Comparison of ENCODE assay signal across 1 cellular context in the genomic region with DNA sequence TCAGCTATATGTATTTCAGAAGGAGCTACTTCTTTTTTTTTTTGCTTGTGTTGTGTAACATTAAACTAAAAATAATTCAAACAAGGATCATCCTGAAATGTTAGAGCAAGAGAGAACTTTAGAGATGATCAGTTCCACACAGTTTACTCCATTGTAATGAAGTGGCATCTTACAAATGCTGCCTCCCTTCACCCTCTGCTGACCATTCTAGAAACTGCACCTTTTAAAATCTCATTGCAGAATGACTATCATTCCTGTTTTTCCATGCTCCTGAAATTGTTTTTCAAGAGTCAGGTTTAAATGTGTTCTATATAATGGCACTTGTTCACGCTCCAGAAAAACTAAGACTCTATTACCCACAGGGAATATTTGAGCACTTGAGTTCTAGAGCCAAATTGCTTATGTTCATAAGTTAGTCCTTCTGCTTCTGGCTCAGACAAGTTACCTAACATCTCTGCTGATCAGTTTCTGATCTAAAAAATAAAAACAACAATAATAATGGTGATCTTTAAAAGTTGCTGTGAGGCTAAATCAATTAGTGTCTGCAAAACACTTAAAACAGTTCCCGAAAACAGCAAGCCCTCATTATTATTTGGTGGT.
TF ChIP-seq lines count a peak whose summit lies in the region.

No MANE protein-coding gene starts in this region.

TF ChIP-seq in GM12878, 131 proteins besides CTCF, POLR2A, EP300 and RAD21:
- peak; percentile 79 for TF ChIP-seq SMC3 (IDR thresholded peaks at IDR 0.05; ENCODE audit: borderline replicate concordance, low read length)
- TF ChIP-seq, protein P1, sequence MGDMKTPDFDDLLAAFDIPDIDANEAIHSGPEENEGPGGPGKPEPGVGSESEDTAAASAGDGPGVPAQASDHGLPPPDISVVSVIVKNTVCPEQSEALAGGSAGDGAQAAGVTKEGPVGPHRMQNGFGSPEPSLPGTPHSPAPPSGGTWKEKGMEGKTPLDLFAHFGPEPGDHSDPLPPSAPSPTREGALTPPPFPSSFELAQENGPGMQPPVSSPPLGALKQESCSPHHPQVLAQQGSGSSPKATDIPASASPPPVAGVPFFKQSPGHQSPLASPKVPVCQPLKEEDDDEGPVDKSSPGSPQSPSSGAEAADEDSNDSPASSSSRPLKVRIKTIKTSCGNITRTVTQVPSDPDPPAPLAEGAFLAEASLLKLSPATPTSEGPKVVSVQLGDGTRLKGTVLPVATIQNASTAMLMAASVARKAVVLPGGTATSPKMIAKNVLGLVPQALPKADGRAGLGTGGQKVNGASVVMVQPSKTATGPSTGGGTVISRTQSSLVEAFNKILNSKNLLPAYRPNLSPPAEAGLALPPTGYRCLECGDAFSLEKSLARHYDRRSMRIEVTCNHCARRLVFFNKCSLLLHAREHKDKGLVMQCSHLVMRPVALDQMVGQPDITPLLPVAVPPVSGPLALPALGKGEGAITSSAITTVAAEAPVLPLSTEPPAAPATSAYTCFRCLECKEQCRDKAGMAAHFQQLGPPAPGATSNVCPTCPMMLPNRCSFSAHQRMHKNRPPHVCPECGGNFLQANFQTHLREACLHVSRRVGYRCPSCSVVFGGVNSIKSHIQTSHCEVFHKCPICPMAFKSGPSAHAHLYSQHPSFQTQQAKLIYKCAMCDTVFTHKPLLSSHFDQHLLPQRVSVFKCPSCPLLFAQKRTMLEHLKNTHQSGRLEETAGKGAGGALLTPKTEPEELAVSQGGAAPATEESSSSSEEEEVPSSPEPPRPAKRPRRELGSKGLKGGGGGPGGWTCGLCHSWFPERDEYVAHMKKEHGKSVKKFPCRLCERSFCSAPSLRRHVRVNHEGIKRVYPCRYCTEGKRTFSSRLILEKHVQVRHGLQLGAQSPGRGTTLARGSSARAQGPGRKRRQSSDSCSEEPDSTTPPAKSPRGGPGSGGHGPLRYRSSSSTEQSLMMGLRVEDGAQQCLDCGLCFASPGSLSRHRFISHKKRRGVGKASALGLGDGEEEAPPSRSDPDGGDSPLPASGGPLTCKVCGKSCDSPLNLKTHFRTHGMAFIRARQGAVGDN (IDR thresholded peaks at IDR 0.05): no peak
